21 cellular contexts compared by ENCODE assay signal in the genomic region with DNA sequence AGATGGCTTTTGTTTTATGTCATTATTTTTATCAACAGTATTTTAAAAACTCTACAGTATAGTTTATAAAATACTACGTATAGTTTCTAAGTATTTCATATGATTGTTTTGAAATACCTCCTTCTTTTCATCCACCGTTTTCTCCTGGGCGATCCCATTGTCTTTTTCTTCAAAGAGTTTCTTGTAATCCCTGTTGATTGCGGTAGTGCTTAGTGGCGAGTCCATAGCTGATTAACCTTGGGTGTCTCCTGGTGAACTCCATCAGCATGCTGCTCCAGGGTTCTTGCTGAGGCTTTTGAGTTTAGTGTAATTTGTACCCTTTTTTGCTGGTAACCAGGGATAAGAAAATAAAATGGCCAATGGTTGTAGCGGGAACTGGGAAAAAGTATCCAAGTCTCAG. TPM values are rescaled to one million over a fixed set of nuclear protein-coding genes. Genes with fewer than 3 reads are reported as not detected.
A peak's percentile ranks its signal among the peaks of the same experiment; 100 is the strongest.
DNase-seq lines count a peak whose midpoint lies in the region; ATAC-seq and TF ChIP-seq lines count a peak whose summit lies in the region.
"Had no signal": no experiment of that assay in that cellular context is flagged by ENCODE, and none has a peak within 500 bp of the region (broad histone marks: within the 10 kb centered on the region; RNA-seq: fewer than 3 reads in every experiment).

No MANE protein-coding gene starts in this region.

- H3K79me2 ChIP-seq in smooth muscle cell (ENCODE audit: low read depth), result peaks cover 85% of the 10 kb centered on the region

- no peak for TF ChIP-seq CTCF in Panc1 (IDR thresholded peaks at IDR 0.05)
- TF ChIP-seq CTCF in smooth muscle cell (IDR thresholded peaks at IDR 0.05; ENCODE audit: borderline replicate concordance, insufficient read depth, poor library complexity, severe bottlenecking), result no peak

- no peaks in the 10 kb centered on the region for H3K27me3 Mint-ChIP-seq in activated naive CD4-positive, alpha-beta T cell treated with anti-CD3 and anti-CD28 coated beads, Interleukin-2, amount 50 U/mL, for 24 hours
- peaks cover under 1% of the 10 kb centered on the region for H3K27me3 Mint-ChIP-seq in activated naive CD4-positive, alpha-beta T cell treated with anti-CD3 and anti-CD28 coated beads for 36 hours (ENCODE audit: low read depth)

- ATAC-seq in Panc1, result no peak
- ATAC-seq in stimulated activated effector memory CD8-positive, alpha-beta T cell treated with anti-CD3 and anti-CD28 coated beads, Interleukin-12 subunit alpha, Interleukin-12 subunit beta, amount 100 ng/mL, for 72 hours, result no peak
- ATAC-seq: activated CD4-positive, CD25-positive, alpha-beta regulatory T cell treated with anti-CD3 and anti-CD28 coated beads, Interleukin-2, amount 50 U/mL, for 24 hours; upper lobe of right lung had no signal

- H3K27ac ChIP-seq in Panc1 (ENCODE audit: low read length) (peak overlapping the region; percentile 13; the same call in 1 of the 2 replicates), iPS-20b (ENCODE audit: low read length) (no peak overlapping the region), smooth muscle cell (ENCODE audit: low read depth) (no peak overlapping the region)
- H3K27ac ChIP-seq: upper lobe of right lung had no signal

- intact Hi-C loops in activated naive CD4-positive, alpha-beta T cell treated with anti-CD3 and anti-CD28 coated beads for 36 hours (cut with micrococcal nuclease), result loop anchor here (5.0 to 10.0 kb wide), 6 partner anchors 55 to 803 kb away; a partner anchor contains a TSS
- intact Hi-C loops in Panc1 (cut with micrococcal nuclease; ENCODE audit: unreplicated experiment), result loop anchor here (10.0 kb wide), 1 partner anchor 97 kb away; no protein-coding TSS in a partner anchor

- in situ Hi-C loops in Panc1 (cut with HindIII; ENCODE audit: low pct_unique_long_range_greater_than_20kb, low sequenced_read_pairs), result no loop called here

- H3K4me3 ChIP-seq in Panc1 (ENCODE audit: low read depth in 2 of 2, low read length in 2 of 2) (no peak overlapping the region), iPS-20b (ENCODE audit: low read length) (peak overlapping the region; percentile 44; the same call in 1 of the 2 replicates), smooth muscle cell (peak overlapping the region; percentile 100)
- H3K4me3 ChIP-seq: upper lobe of right lung had no signal

- no peaks in the 10 kb centered on the region for H3K27me3 ChIP-seq in Panc1 (ENCODE audit: control insufficient read depth, insufficient read depth, low read length)
- H3K27me3 ChIP-seq in iPS-20b (ENCODE audit: insufficient read depth, low read length), result peaks cover 8% of the 10 kb centered on the region; the same call in 1 of the 2 replicates
- no peaks in the 10 kb centered on the region for H3K27me3 ChIP-seq in smooth muscle cell (ENCODE audit: low read depth)
- H3K27me3 ChIP-seq: esophagus squamous epithelium, upper lobe of right lung had no signal

- H4K20me1 ChIP-seq in smooth muscle cell (ENCODE audit: low read depth), result peaks cover 85% of the 10 kb centered on the region

- H3K4me1 Mint-ChIP-seq in activated naive CD4-positive, alpha-beta T cell treated with anti-CD3 and anti-CD28 coated beads, Interleukin-2, amount 50 U/mL, for 24 hours, result peaks cover 78% of the 10 kb centered on the region
- H3K4me1 Mint-ChIP-seq in activated naive CD4-positive, alpha-beta T cell treated with anti-CD3 and anti-CD28 coated beads for 36 hours (ENCODE audit: low read depth), result peaks cover 67% of the 10 kb centered on the region
- peaks cover 38% of the 10 kb centered on the region for H3K4me1 Mint-ChIP-seq in stimulated activated effector memory CD8-positive, alpha-beta T cell treated with anti-CD3 and anti-CD28 coated beads, Interleukin-12 subunit alpha, Interleukin-12 subunit beta, amount 100 ng/mL, for 72 hours

- H3K9me3 Mint-ChIP-seq in activated naive CD4-positive, alpha-beta T cell treated with anti-CD3 and anti-CD28 coated beads, Interleukin-2, amount 50 U/mL, for 24 hours, result no peaks in the 10 kb centered on the region
- H3K9me3 Mint-ChIP-seq in activated naive CD4-positive, alpha-beta T cell treated with anti-CD3 and anti-CD28 coated beads for 36 hours, result no peaks in the 10 kb centered on the region
- no peaks in the 10 kb centered on the region for H3K9me3 Mint-ChIP-seq in stimulated activated effector memory CD8-positive, alpha-beta T cell treated with anti-CD3 and anti-CD28 coated beads, Interleukin-12 subunit alpha, Interleukin-12 subunit beta, amount 100 ng/mL, for 72 hours

- H3K4me1 ChIP-seq in Panc1 (ENCODE audit: control insufficient read depth, insufficient read depth, low read length), result peaks cover 43% of the 10 kb centered on the region
- peaks cover 40% of the 10 kb centered on the region for H3K4me1 ChIP-seq in iPS-20b (ENCODE audit: insufficient read depth, low read length)
- peaks cover 57% of the 10 kb centered on the region for H3K4me1 ChIP-seq in smooth muscle cell (ENCODE audit: low read depth)

- no peaks in the 10 kb centered on the region for H3F3A ChIP-seq in smooth muscle cell (ENCODE audit: low read depth)

- CTCF ChIA-PET in activated naive CD4-positive, alpha-beta T cell treated with anti-CD3 and anti-CD28 coated beads for 36 hours (lab: Charles Lee), result no interaction called here
- CTCF ChIA-PET in Panc1 (lab: Charles Lee), result no interaction called here

- no peak for DNase-seq in activated naive CD4-positive, alpha-beta T cell treated with anti-CD3 and anti-CD28 coated beads for 36 hours
- DNase-seq in Panc1 (ENCODE audit: low read depth, low spot score) (no peak), smooth muscle cell (lab: John Stamatoyannopoulos, UW; ENCODE audit: unreplicated experiment) (no peak), NOMO-1 treated with DMSO at 0.1 percent for 48 hours (lab: John Stamatoyannopoulos, UW; ENCODE audit: unreplicated experiment) (no peak), OCI-M2 (lab: John Stamatoyannopoulos, UW; ENCODE audit: unreplicated experiment) (no peak)
- DNase-seq in stimulated activated effector memory CD8-positive, alpha-beta T cell treated with anti-CD3 and anti-CD28 coated beads, Interleukin-12 subunit alpha, Interleukin-12 subunit beta, amount 100 ng/mL, for 72 hours (ENCODE audit: low spot score in 2 of 2), result no peak
- DNase-seq: activated naive CD4-positive, alpha-beta T cell treated with Interleukin-2 at 50 U/mL for 16 hours; C1 segment of cervical spinal cord; esophagus squamous epithelium; glutamatergic neuron; islet precursor cell; KG1; midbrain; NCI-H1105 treated with DMSO at 0.1 percent for 48 hours; small intestine; stimulated activated naive CD4-positive, alpha-beta T cell treated with Interleukin-2 at 50 U/mL for 16 hours; T-helper 2 cell; upper lobe of right lung had no signal

- H3K36me3 Mint-ChIP-seq in activated naive CD4-positive, alpha-beta T cell treated with anti-CD3 and anti-CD28 coated beads, Interleukin-2, amount 50 U/mL, for 24 hours, result no peaks in the 10 kb centered on the region
- H3K36me3 Mint-ChIP-seq in activated naive CD4-positive, alpha-beta T cell treated with anti-CD3 and anti-CD28 coated beads for 36 hours (ENCODE audit: low read depth), result peaks cover 5% of the 10 kb centered on the region
- H3K36me3 Mint-ChIP-seq in stimulated activated effector memory CD8-positive, alpha-beta T cell treated with anti-CD3 and anti-CD28 coated beads, Interleukin-12 subunit alpha, Interleukin-12 subunit beta, amount 100 ng/mL, for 72 hours, result peaks cover 26% of the 10 kb centered on the region

- peak overlapping the region; percentile 37 for H3K4me2 ChIP-seq in smooth muscle cell

- BruUV-seq in Panc1 (replicated peaks; lab: Mats Ljungman, UMichigan), result no TSS peak

- POLR2A ChIA-PET in Panc1 (lab: Charles Lee), result no interaction called here

- peak overlapping the region; percentile 47 for H3K27ac Mint-ChIP-seq in activated naive CD4-positive, alpha-beta T cell treated with anti-CD3 and anti-CD28 coated beads, Interleukin-2, amount 50 U/mL, for 24 hours
- H3K27ac Mint-ChIP-seq in activated naive CD4-positive, alpha-beta T cell treated with anti-CD3 and anti-CD28 coated beads for 36 hours, result no peak overlapping the region
- no peak overlapping the region for H3K27ac Mint-ChIP-seq in stimulated activated effector memory CD8-positive, alpha-beta T cell treated with anti-CD3 and anti-CD28 coated beads, Interleukin-12 subunit alpha, Interleukin-12 subunit beta, amount 100 ng/mL, for 72 hours

- H3K9ac ChIP-seq in iPS-20b (ENCODE audit: low read depth, low read length), result no peak overlapping the region
- H3K9ac ChIP-seq in smooth muscle cell (ENCODE audit: low read depth), result no peak overlapping the region

- H3K36me3 ChIP-seq in Panc1 (ENCODE audit: control insufficient read depth, insufficient read depth, low read length), result no peaks in the 10 kb centered on the region; the same call in 1 of the 2 replicates
- H3K36me3 ChIP-seq in iPS-20b (ENCODE audit: insufficient read depth, low read depth, low read length), result no peaks in the 10 kb centered on the region
- no peaks in the 10 kb centered on the region for H3K36me3 ChIP-seq in smooth muscle cell (ENCODE audit: low read depth)
- H3K36me3 ChIP-seq: upper lobe of right lung had no signal

- 52% methylated on average over 6 of the region's 6 CpGs for WGBS in smooth muscle cell (ENCODE audit: low lambda C conversion rate)

- H2AFZ ChIP-seq in smooth muscle cell (ENCODE audit: low read depth), result no peak overlapping the region

- no peaks in the 10 kb centered on the region for H3K9me3 ChIP-seq in Panc1 (ENCODE audit: control insufficient read depth, insufficient read depth, low read depth, low read length)
- no peaks in the 10 kb centered on the region for H3K9me3 ChIP-seq in iPS-20b (ENCODE audit: insufficient read depth, low read depth, low read length)
- no peaks in the 10 kb centered on the region for H3K9me3 ChIP-seq in smooth muscle cell (replicated peaks; ENCODE audit: low read depth)
- H3K9me3 ChIP-seq: esophagus squamous epithelium, upper lobe of right lung had no signal

- peak overlapping the region; percentile 36 for H3K4me3 Mint-ChIP-seq in activated naive CD4-positive, alpha-beta T cell treated with anti-CD3 and anti-CD28 coated beads, Interleukin-2, amount 50 U/mL, for 24 hours
- no peak overlapping the region for H3K4me3 Mint-ChIP-seq in activated naive CD4-positive, alpha-beta T cell treated with anti-CD3 and anti-CD28 coated beads for 36 hours
- H3K4me3 Mint-ChIP-seq in stimulated activated effector memory CD8-positive, alpha-beta T cell treated with anti-CD3 and anti-CD28 coated beads, Interleukin-12 subunit alpha, Interleukin-12 subunit beta, amount 100 ng/mL, for 72 hours, result no peak overlapping the region

RNA-seq across cellular contexts. Expression of a gene that starts 3.6 kb away (rescaled TPM):
- 10 to 100 TPM; 29.8 to 33.4 TPM for total RNA-seq in activated naive CD4-positive, alpha-beta T cell treated with anti-CD3 and anti-CD28 coated beads for 36 hours
- 44.5 TPM for total RNA-seq in Panc1 (2021; ENCODE audit: unreplicated experiment)
- 34.8 TPM for polyA plus RNA-seq in Panc1 (2012; ENCODE audit: insufficient read length)
- 56.1 and 66.5 TPM in 2 replicates for total RNA-seq in smooth muscle cell
- 42.6 and 46.4 TPM in 2 replicates for polyA plus RNA-seq in smooth muscle cell

Comparison
In these comparisons a context has a peak if more than half of its experiments do, and no peak if none do; other contexts are left out.
1. H3K4me3 ChIP-seq: peak in iPS-20b (single experiment) and smooth muscle cell (single experiment); none in Panc1 (0 of 2).